Comparison of ENCODE assay signal across 8 cellular contexts in genomic region chr2:127080226-127080940, GRCh38. TPM values are rescaled to one million over a fixed set of nuclear protein-coding genes. Genes with fewer than 3 reads are reported as not detected.
DNase-seq lines count a peak whose midpoint lies in the region; ATAC-seq and TF ChIP-seq lines count a peak whose summit lies in the region.

No MANE protein-coding gene starts in this region.

- no peak overlapping the region for H3K4me3 ChIP-seq in colonic mucosa

- H3K36me3 ChIP-seq in colonic mucosa, result no peaks in the 10 kb centered on the region

- intact Hi-C loops in colonic mucosa (cut with DNase I), result no loop called here

- H3K9ac ChIP-seq in colonic mucosa (ENCODE audit: low read depth in 2 of 2, low read length in 2 of 2), result peak overlapping the region in 1 of 2 donors; percentile 16

- no peak for TF ChIP-seq CTCF in colonic mucosa (IDR thresholded peaks at IDR 0.05)

- peaks cover 36% of the 10 kb centered on the region for H3K4me1 ChIP-seq in colonic mucosa

- no peaks in the 10 kb centered on the region for H3K27me3 ChIP-seq in colonic mucosa

- H3K27ac ChIP-seq in colonic mucosa, result peak overlapping the region; percentile 49

- ATAC-seq in GM21447 (IDR thresholded peaks at IDR 0.05; ENCODE audit: unreplicated experiment) (peak; percentile 23), HG03565 (IDR thresholded peaks at IDR 0.05; ENCODE audit: unreplicated experiment) (no peak), HG03039 (IDR thresholded peaks at IDR 0.05; ENCODE audit: unreplicated experiment) (no peak)

- DNase-seq in SW480 (ENCODE audit: low spot score) (peak; percentile 64), colonic mucosa (peak; percentile 75), islet precursor cell (no peak), NCI-H2171 (lab: John Stamatoyannopoulos, UW) (no peak)
- peak; percentile 62 for DNase-seq in stimulated activated CD4-positive, alpha-beta T cell treated with anti-CD3 and anti-CD28 coated beads, Interleukin-4, amount 100 ng/mL, for 24 hours

- no peaks in the 10 kb centered on the region for H3K9me3 ChIP-seq in colonic mucosa

RNA-seq across cellular contexts. Expression of gene BIN1, which starts 26.6 kb away (rescaled TPM):
- total RNA-seq in colonic mucosa, result 10 to 100 TPM; 38.5 to 60.8 TPM

Comparison
In these comparisons a context has a peak if more than half of its experiments do, and no peak if none do; other contexts are left out.
1. DNase-seq: peak in SW480 (single experiment), colonic mucosa (single experiment) and stimulated activated CD4-positive, alpha-beta T cell treated with anti-CD3 and anti-CD28 coated beads, Interleukin-4, amount 100 ng/mL, for 24 hours (single experiment); none in islet precursor cell (single experiment) and NCI-H2171 (single experiment).